28 cellular contexts compared by ENCODE assay signal in genomic region chr12:120180975-120181374, GRCh38.
"Had no signal": no experiment of that assay in that cellular context is flagged by ENCODE, and none has a peak within 500 bp of the region (broad histone marks: within the 10 kb centered on the region; RNA-seq: fewer than 3 reads in every experiment).

No MANE protein-coding gene starts in this region.

- H3K4me1 ChIP-seq: left lung, lower lobe of right lung, neural progenitor cell, right lobe of liver, transverse colon, upper lobe of right lung had no signal

- H3K27me3 Mint-ChIP-seq: naive B cell; stimulated activated memory B cell treated with anti-CD40 and anti-IgM and Interleukin-4, amounts not matched to agents 10 μg/mL and 1 μg/mL and 100 μg/mL, for 72 hours had no signal

- H3K4me2 ChIP-seq: neural progenitor cell, smooth muscle cell had no signal

- H3K36me3 ChIP-seq: neural progenitor cell had no signal

- H3K9me3 Mint-ChIP-seq: naive B cell; natural killer cell; nephron progenitor cell; neural progenitor cell; stimulated activated memory B cell treated with anti-CD40 and anti-IgM and Interleukin-4, amounts not matched to agents 10 μg/mL and 1 μg/mL and 100 μg/mL, for 72 hours had no signal

- DNase-seq: hippocampal formation; kidney glomerular epithelial cell; left cardiac atrium; left lung; lower lobe of right lung; mammary epithelial cell; mesenchymal stem cell; naive B cell; natural killer cell; nephron progenitor cell; occipital lobe; right lobe of liver; stimulated activated CD4-positive, alpha-beta T cell treated with anti-CD3 and anti-CD28 coated beads, Interleukin-1b, Interleukin-23, amount 100 ng/mL, for 48 hours; stimulated activated CD4-positive, alpha-beta T cell treated with anti-CD3 and anti-CD28 coated beads, Interleukin-2, amount 100 ng/mL, for 48 hours; stimulated activated CD4-positive, alpha-beta T cell treated with anti-CD3 and anti-CD28 coated beads, Interleukin-4, amount 100 ng/mL, for 4 hours; stimulated activated CD8-positive, alpha-beta memory T cell treated with anti-CD3 and anti-CD28 coated beads, Interleukin-4, amount 100 ng/mL, for 48 hours; stimulated activated naive CD8-positive, alpha-beta T cell treated with anti-CD3 and anti-CD28 coated beads, Interleukin-15, Interleukin-2, amounts not matched to agents 100 U/mL and 50 U/mL, for 24 hours; stomach; testis; thyroid gland; transverse colon; upper lobe of right lung had no signal

- H3K4me3 ChIP-seq: left lung, lower lobe of right lung, neural progenitor cell, right atrium auricular region, right lobe of liver, smooth muscle cell, stomach, testis, thyroid gland, transverse colon, upper lobe of right lung had no signal

- H3K27ac Mint-ChIP-seq: naive B cell; natural killer cell; nephron progenitor cell; neural progenitor cell; stimulated activated memory B cell treated with anti-CD40 and anti-IgM and Interleukin-4, amounts not matched to agents 10 μg/mL and 1 μg/mL and 100 μg/mL, for 72 hours had no signal

- H3K4me3 Mint-ChIP-seq: naive B cell; natural killer cell; nephron progenitor cell; neural progenitor cell; stimulated activated memory B cell treated with anti-CD40 and anti-IgM and Interleukin-4, amounts not matched to agents 10 μg/mL and 1 μg/mL and 100 μg/mL, for 72 hours had no signal

- H3K27ac ChIP-seq: left lung, lower lobe of right lung, neural progenitor cell, neutrophil, parathyroid adenoma, right atrium auricular region, right lobe of liver, stomach, testis, transverse colon, upper lobe of right lung had no signal

- H3K9me3 ChIP-seq: left lung, lower lobe of right lung, neutrophil, right atrium auricular region, right lobe of liver, stomach, testis, thyroid gland, transverse colon, upper lobe of right lung had no signal

- H3K9ac ChIP-seq: neural progenitor cell, parathyroid adenoma had no signal

- H2AFZ ChIP-seq: neural progenitor cell, parathyroid adenoma had no signal

- H3K27me3 ChIP-seq: left lung, neural progenitor cell, neutrophil, right atrium auricular region, right lobe of liver, stomach, testis, thyroid gland, transverse colon, upper lobe of right lung had no signal

- H3K4me1 Mint-ChIP-seq: natural killer cell, neural progenitor cell had no signal
